14 cellular contexts compared by ENCODE assay signal in the genomic region with DNA sequence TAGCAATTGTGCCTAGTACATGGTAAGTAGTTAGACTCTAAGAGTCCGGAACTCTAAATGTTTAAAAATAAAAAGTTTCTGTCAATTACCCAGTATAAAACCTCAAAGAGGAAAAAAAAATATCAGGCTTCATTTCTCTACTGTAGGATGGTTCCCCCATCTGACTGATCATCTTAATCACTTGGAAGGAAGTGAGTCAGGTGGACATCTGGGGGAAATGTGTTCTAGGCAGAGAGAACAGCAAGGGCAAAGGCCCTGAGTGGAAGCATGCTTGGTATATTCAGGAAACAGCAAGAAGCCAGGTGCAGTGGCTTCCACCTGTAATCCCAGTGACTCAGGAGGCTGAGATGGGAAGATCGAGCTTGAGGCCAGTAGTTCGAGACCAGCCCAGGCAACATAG. TPM values are rescaled to one million over a fixed set of nuclear protein-coding genes. Genes with fewer than 3 reads are reported as not detected.
A peak's percentile ranks its signal among the peaks of the same experiment; 100 is the strongest.
DNase-seq lines count a peak whose midpoint lies in the region; ATAC-seq and TF ChIP-seq lines count a peak whose summit lies in the region.
"Had no signal": no experiment of that assay in that cellular context is flagged by ENCODE, and none has a peak within 500 bp of the region (broad histone marks: within the 10 kb centered on the region; RNA-seq: fewer than 3 reads in every experiment).

No MANE protein-coding gene starts in this region.

- peaks cover 5% of the 10 kb centered on the region for H3K36me3 ChIP-seq in BE2C

- no peaks in the 10 kb centered on the region for H3K27me3 ChIP-seq in BE2C

- no peak overlapping the region for H3K4me3 ChIP-seq in BE2C (ENCODE audit: low read depth, low read length)

- TF ChIP-seq CTCF in BE2C (IDR thresholded peaks at IDR 0.05; ENCODE audit: low read depth, low read length): no peak

- H3K27ac Mint-ChIP-seq in activated T-cell treated with anti-CD3 and anti-CD28 coated beads, Interleukin-2, amount 50 U/mL, for 72 hours: peak overlapping the region; percentile 9
- peak overlapping the region; percentile 16 for H3K27ac Mint-ChIP-seq in memory B cell
- H3K27ac Mint-ChIP-seq: B cell, WTC11 had no signal

- H3K4me3 Mint-ChIP-seq in activated T-cell treated with anti-CD3 and anti-CD28 coated beads, Interleukin-2, amount 50 U/mL, for 72 hours: no peak overlapping the region
- H3K4me3 Mint-ChIP-seq in memory B cell: no peak overlapping the region
- H3K4me3 Mint-ChIP-seq: B cell, WTC11 had no signal

- no peaks in the 10 kb centered on the region for H3K9me3 ChIP-seq in BE2C

- in situ Hi-C loops in KBM-7 (cut with MboI; ENCODE audit: low pct_unique_long_range_greater_than_20kb, low sequenced_read_pairs): no loop called here

- peak in 1 of 2 donors; percentile 25 for ATAC-seq in activated T-cell treated with anti-CD3 and anti-CD28 coated beads, Interleukin-2, amount 50 U/mL, for 72 hours (replicated peaks in 1 of 2)
- no peak for ATAC-seq in memory B cell (ENCODE audit: low read depth)
- no peak for ATAC-seq in HG03432 (IDR thresholded peaks at IDR 0.05; ENCODE audit: unreplicated experiment)
- ATAC-seq: left ventricle myocardium superior, WTC11 had no signal

- H3K9me3 Mint-ChIP-seq in activated T-cell treated with anti-CD3 and anti-CD28 coated beads, Interleukin-2, amount 50 U/mL, for 72 hours: no peaks in the 10 kb centered on the region
- H3K9me3 Mint-ChIP-seq in memory B cell: no peaks in the 10 kb centered on the region
- H3K9me3 Mint-ChIP-seq: WTC11 had no signal

- H3K27me3 Mint-ChIP-seq in activated T-cell treated with anti-CD3 and anti-CD28 coated beads, Interleukin-2, amount 50 U/mL, for 72 hours (ENCODE audit: low read depth): peaks cover 5% of the 10 kb centered on the region
- no peaks in the 10 kb centered on the region for H3K27me3 Mint-ChIP-seq in memory B cell
- H3K27me3 Mint-ChIP-seq: B cell had no signal

- no peaks in the 10 kb centered on the region for H3K4me1 ChIP-seq in BE2C

- H3K4me1 Mint-ChIP-seq in activated T-cell treated with anti-CD3 and anti-CD28 coated beads, Interleukin-2, amount 50 U/mL, for 72 hours (ENCODE audit: low read depth): peaks cover 41% of the 10 kb centered on the region
- peaks cover 4% of the 10 kb centered on the region for H3K4me1 Mint-ChIP-seq in memory B cell

- DNase-seq in activated T-cell treated with anti-CD3 and anti-CD28 coated beads, Interleukin-2, amount 50 U/mL, for 72 hours: peak in 1 of 2 donors; percentile 16
- no peak for DNase-seq in activated T-cell treated with anti-CD3 and anti-CD28 coated beads, Interleukin-2, amount 50 U/mL, for 48 hours
- DNase-seq in KBM-7 (peak; percentile 36), amniotic epithelial cell (ENCODE audit: low read depth) (peak; percentile 50), memory B cell (ENCODE audit: low spot score in 2 of 2) (no peak), GOT3 (lab: John Stamatoyannopoulos, UW) (no peak), BE2C (no peak)
- DNase-seq: left ventricle myocardium superior, NCI-H446, occipital lobe, SHP77 had no signal

- H3K36me3 Mint-ChIP-seq in activated T-cell treated with anti-CD3 and anti-CD28 coated beads, Interleukin-2, amount 50 U/mL, for 72 hours (ENCODE audit: insufficient read depth in 2 of 2): peaks cover 0 to 10% of the 10 kb centered on the region in 2 donors
- H3K36me3 Mint-ChIP-seq in memory B cell: peaks cover 2% of the 10 kb centered on the region

RNA-seq across cellular contexts. Expression of a gene that starts 2.9 kb away (rescaled TPM):
- 100 to 1,000 TPM in 1 of 2 donors, 10 to 100 TPM in 1; 66.1 to 117 TPM for total RNA-seq in activated T-cell treated with anti-CD3 and anti-CD28 coated beads, Interleukin-2, amount 50 U/mL, for 72 hours
- 80.4 TPM for polyA plus RNA-seq in BE2C (2012; ENCODE audit: insufficient read depth, insufficient read length, low read depth)

RNA-seq across cellular contexts. Expression of a gene that starts 27.8 kb away (rescaled TPM):
- total RNA-seq in activated T-cell treated with anti-CD3 and anti-CD28 coated beads, Interleukin-2, amount 50 U/mL, for 72 hours: under 1 TPM; 0.12 to 0.96 TPM
- polyA plus RNA-seq in BE2C (2012; ENCODE audit: insufficient read depth, insufficient read length, low read depth): not detected
- total RNA-seq: B cell had no signal

Comparison
In these comparisons a context has a peak if more than half of its experiments do, and no peak if none do; other contexts are left out.
1. DNase-seq: peak in KBM-7 (single experiment) and amniotic epithelial cell (single experiment); none in activated T-cell treated with anti-CD3 and anti-CD28 coated beads, Interleukin-2, amount 50 U/mL, for 48 hours (0 of 2), memory B cell (0 of 2), GOT3 (single experiment) and BE2C (single experiment).